Comparison of ENCODE assay signal across 1 cellular context in genomic region chr6:111782161-111782809, GRCh38.
TF ChIP-seq lines count a peak whose summit lies in the region.

No MANE protein-coding gene starts in this region.

TF ChIP-seq in K562, 482 proteins besides CTCF, POLR2A, EP300 and RAD21 (continued from another document and continues in another):
- TF ChIP-seq TCF3 (CRISPR knock-in tag; IDR thresholded peaks at IDR 0.05) (peak; percentile 75), CBX3 (IDR thresholded peaks at IDR 0.05; ENCODE audit: borderline replicate concordance in 1 of 2, low read length in 2 of 2) (no peak), ELF1 (tag; IDR thresholded peaks at IDR 0.05) (no peak), JUN (IDR thresholded peaks at IDR 0.05; ENCODE audit: borderline replicate concordance, low read depth, low read length) (no peak), JUN (CRISPR knock-in tag; IDR thresholded peaks at IDR 0.05; ENCODE audit: borderline replicate concordance) (no peak), PRDM10 (IDR thresholded peaks at IDR 0.05; ENCODE audit: partially characterized antibody) (no peak), FOXJ3 (CRISPR knock-in tag; IDR thresholded peaks at IDR 0.05) (no peak), BRF2 (IDR thresholded peaks at IDR 0.05; ENCODE audit: borderline replicate concordance, insufficient read depth, insufficient read length) (no peak), KDM5B (IDR thresholded peaks at IDR 0.05; ENCODE audit: insufficient replicate concordance, low read depth, low read length) (no peak), ZNF449 (CRISPR knock-in tag; IDR thresholded peaks at IDR 0.05) (no peak), DACH1 (IDR thresholded peaks at IDR 0.05; ENCODE audit: partially characterized antibody) (no peak), ZC3H4 (CRISPR knock-in tag; IDR thresholded peaks at IDR 0.05; ENCODE audit: borderline replicate concordance) (no peak), SIX5 (IDR thresholded peaks at IDR 0.05; ENCODE audit: borderline replicate concordance in 1 of 2, insufficient read depth in 1 of 2, low read depth in 1 of 2, low read length in 2 of 2) (no peak), MCM7 (IDR thresholded peaks at IDR 0.05) (no peak), PCBP2 (IDR thresholded peaks at IDR 0.05; ENCODE audit: low read depth, low read length, poor library complexity, severe bottlenecking) (no peak), ATF2 (CRISPR knock-in tag; IDR thresholded peaks at IDR 0.05) (no peak), TEAD1 (CRISPR knock-in tag; IDR thresholded peaks at IDR 0.05) (no peak), ETS1 (conservative IDR thresholded peaks at IDR 0.05; ENCODE audit: control insufficient read depth, low read depth, low read length) (no peak), JUND (IDR thresholded peaks at IDR 0.05; ENCODE audit: borderline replicate concordance, low read depth, low read length) (no peak), JUND (tag; IDR thresholded peaks at IDR 0.05; ENCODE audit: borderline replicate concordance, low read depth, low read length) (0 out of 3 replicates have a peak, but pooled peaks have one; percentile 35), CREB3L1 (IDR thresholded peaks at IDR 0.05; ENCODE audit: borderline replicate concordance, low read depth) (no peak), ZNF316 (IDR thresholded peaks at IDR 0.05) (peak; percentile 52), TCF7 (IDR thresholded peaks at IDR 0.05; ENCODE audit: borderline replicate concordance) (no peak), FUS (optimal IDR thresholded peaks at IDR 0.05; ENCODE audit: low read depth, low read length) (no peak), NFIX (CRISPR knock-in tag; IDR thresholded peaks at IDR 0.05; ENCODE audit: low read depth) (no peak), ARID1B (IDR thresholded peaks at IDR 0.05) (peak; percentile 31; the same call in 1 of the 2 replicates), CEBPB (tag; IDR thresholded peaks at IDR 0.05) (peak; percentile 91), USF1 (CRISPR knock-in tag; IDR thresholded peaks at IDR 0.05) (no peak), ZBTB43 (CRISPR knock-in tag; IDR thresholded peaks at IDR 0.05) (no peak), CREB3 (tag; conservative IDR thresholded peaks at IDR 0.05; ENCODE audit: low read depth) (no peak), ZBTB49 (CRISPR knock-in tag; IDR thresholded peaks at IDR 0.05; ENCODE audit: borderline replicate concordance) (no peak), MIER1 (IDR thresholded peaks at IDR 0.05; ENCODE audit: low read depth) (no peak), NR2C2 (CRISPR knock-in tag; IDR thresholded peaks at IDR 0.05) (no peak), NR2C2 (tag; IDR thresholded peaks at IDR 0.05) (no peak), PKNOX1 (IDR thresholded peaks at IDR 0.05) (peak; percentile 60), CBFA2T3 (IDR thresholded peaks at IDR 0.05) (peak; percentile 38; the same call in 1 of the 2 replicates), CEBPG (CRISPR knock-in tag; IDR thresholded peaks at IDR 0.05) (0 out of 2 replicates have a peak, but pooled peaks have one; percentile 42), CEBPG (tag; conservative IDR thresholded peaks at IDR 0.05 in 1 of 2, IDR thresholded peaks at IDR 0.05 in 1 of 2) (peak; percentile 30 to 38; a peak in 2 of 4 replicates), ZBED1 (IDR thresholded peaks at IDR 0.05) (no peak), POLR3G (IDR thresholded peaks at IDR 0.05; ENCODE audit: extremely low read depth, insufficient read length, insufficient replicate concordance) (no peak), MEIS2 (IDR thresholded peaks at IDR 0.05; ENCODE audit: partially characterized antibody) (peak; percentile 79), MLLT1 (IDR thresholded peaks at IDR 0.05) (no peak), MYC (IDR thresholded peaks at IDR 0.05; ENCODE audit: low read depth, low read length) (no peak), MYC (CRISPR knock-in tag; IDR thresholded peaks at IDR 0.05; ENCODE audit: borderline replicate concordance, low read depth) (no peak)
